In genomic region chr4:172892300-172892699, GRCh38 we compare ENCODE assay signal across 8 cellular contexts.
A peak's percentile ranks its signal among the peaks of the same experiment; 100 is the strongest.
DNase-seq lines count a peak whose midpoint lies in the region; ATAC-seq and TF ChIP-seq lines count a peak whose summit lies in the region.

No MANE protein-coding gene starts in this region.

- no peak overlapping the region for H3K4me3 Mint-ChIP-seq in activated T-helper 17 cell treated with anti-CD3 and anti-CD28 coated beads, Interleukin-2, amount 50 U/mL, for 72 hours

- no peaks in the 10 kb centered on the region for H3K36me3 ChIP-seq in liver (ENCODE audit: control insufficient read depth in 4 of 4, insufficient read depth in 3 of 4, low read depth in 1 of 4, low read length in 3 of 4)

- no peaks in the 10 kb centered on the region for H3K4me1 Mint-ChIP-seq in activated T-helper 17 cell treated with anti-CD3 and anti-CD28 coated beads, Interleukin-2, amount 50 U/mL, for 72 hours

- peaks cover 4% of the 10 kb centered on the region for H3K9me3 Mint-ChIP-seq in activated T-helper 17 cell treated with anti-CD3 and anti-CD28 coated beads, Interleukin-2, amount 50 U/mL, for 72 hours

- no peak overlapping the region for H3K9ac ChIP-seq in liver (ENCODE audit: low read depth in 1 of 2, low read length in 2 of 2)

- H3K27ac ChIP-seq in VCaP (no peak overlapping the region), liver (ENCODE audit: low read depth in 1 of 2, low read length in 2 of 2) (no peak overlapping the region)

- DNase-seq in GF-D8 (lab: John Stamatoyannopoulos, UW) (no peak), activated gamma-delta T cell treated with Interleukin-2 at 50 U/mL for 16 hours (no peak)

- TF ChIP-seq CTCF in GM12875 (IDR thresholded peaks at IDR 0.05; ENCODE audit: borderline replicate concordance, insufficient read depth, low read depth, low read length) (peak; percentile 85), VCaP (conservative IDR thresholded peaks at IDR 0.05) (peak; percentile 82), liver (IDR thresholded peaks at IDR 0.05; ENCODE audit: low read depth, low read length, missing input control) (peak; percentile 40)

- WGBS in liver = 22% methylated on average over 4 of the region's 4 CpGs

- peak; percentile 63 for ATAC-seq in HG03025 (IDR thresholded peaks at IDR 0.05; ENCODE audit: low FRiP score, unreplicated experiment)
- no peak for ATAC-seq in activated T-helper 17 cell treated with anti-CD3 and anti-CD28 coated beads, Interleukin-2, amount 50 U/mL, for 72 hours (replicated peaks)
- no peak for ATAC-seq in GM21723 (IDR thresholded peaks at IDR 0.05; ENCODE audit: unreplicated experiment)

- peak; percentile 58 to 75 for TF ChIP-seq RAD21 in liver (IDR thresholded peaks at IDR 0.05)

- H3K9me3 ChIP-seq in liver (ENCODE audit: control insufficient read depth in 4 of 4, low read length in 3 of 4) = peaks cover 0 to 2% (median 0%) of the 10 kb centered on the region in 4 donors

- no peaks in the 10 kb centered on the region for H3K4me1 ChIP-seq in liver (ENCODE audit: control insufficient read depth in 4 of 4, insufficient read depth in 4 of 4, low read length in 3 of 4)

- no peaks in the 10 kb centered on the region for H3K27me3 ChIP-seq in liver (ENCODE audit: control insufficient read depth in 4 of 4, insufficient read depth in 4 of 4, low read length in 3 of 4)

- no peaks in the 10 kb centered on the region for H3K27me3 Mint-ChIP-seq in activated T-helper 17 cell treated with anti-CD3 and anti-CD28 coated beads, Interleukin-2, amount 50 U/mL, for 72 hours

- H3K27ac Mint-ChIP-seq in activated T-helper 17 cell treated with anti-CD3 and anti-CD28 coated beads, Interleukin-2, amount 50 U/mL, for 72 hours = no peak overlapping the region

- no peaks in the 10 kb centered on the region for H3K36me3 Mint-ChIP-seq in activated T-helper 17 cell treated with anti-CD3 and anti-CD28 coated beads, Interleukin-2, amount 50 U/mL, for 72 hours (ENCODE audit: low read depth)

- H3K4me3 ChIP-seq in GM12875 (ENCODE audit: low read depth, low read length) = no peak overlapping the region
- no peak overlapping the region for H3K4me3 ChIP-seq in liver (ENCODE audit: low read depth in 1 of 3, low read length in 3 of 3)

TF ChIP-seq in liver, 16 proteins besides CTCF, POLR2A, EP300 and RAD21:
- TF ChIP-seq NR2F2 (IDR thresholded peaks at IDR 0.05) (no peak), HNF4A (conservative IDR thresholded peaks at IDR 0.05) (no peak), RXRA (IDR thresholded peaks at IDR 0.05) (no peak), FOXA2 (IDR thresholded peaks at IDR 0.05) (no peak), YY1 (IDR thresholded peaks at IDR 0.05) (no peak), JUND (IDR thresholded peaks at IDR 0.05) (no peak), HNF4G (IDR thresholded peaks at IDR 0.05) (no peak)
- TF ChIP-seq, protein P1, sequence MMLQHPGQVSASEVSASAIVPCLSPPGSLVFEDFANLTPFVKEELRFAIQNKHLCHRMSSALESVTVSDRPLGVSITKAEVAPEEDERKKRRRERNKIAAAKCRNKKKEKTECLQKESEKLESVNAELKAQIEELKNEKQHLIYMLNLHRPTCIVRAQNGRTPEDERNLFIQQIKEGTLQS (IDR thresholded peaks at IDR 0.05) = no peak
- TF ChIP-seq, protein P2, sequence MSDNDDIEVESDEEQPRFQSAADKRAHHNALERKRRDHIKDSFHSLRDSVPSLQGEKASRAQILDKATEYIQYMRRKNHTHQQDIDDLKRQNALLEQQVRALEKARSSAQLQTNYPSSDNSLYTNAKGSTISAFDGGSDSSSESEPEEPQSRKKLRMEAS (IDR thresholded peaks at IDR 0.05) = no peak
- TF ChIP-seq, protein P3, sequence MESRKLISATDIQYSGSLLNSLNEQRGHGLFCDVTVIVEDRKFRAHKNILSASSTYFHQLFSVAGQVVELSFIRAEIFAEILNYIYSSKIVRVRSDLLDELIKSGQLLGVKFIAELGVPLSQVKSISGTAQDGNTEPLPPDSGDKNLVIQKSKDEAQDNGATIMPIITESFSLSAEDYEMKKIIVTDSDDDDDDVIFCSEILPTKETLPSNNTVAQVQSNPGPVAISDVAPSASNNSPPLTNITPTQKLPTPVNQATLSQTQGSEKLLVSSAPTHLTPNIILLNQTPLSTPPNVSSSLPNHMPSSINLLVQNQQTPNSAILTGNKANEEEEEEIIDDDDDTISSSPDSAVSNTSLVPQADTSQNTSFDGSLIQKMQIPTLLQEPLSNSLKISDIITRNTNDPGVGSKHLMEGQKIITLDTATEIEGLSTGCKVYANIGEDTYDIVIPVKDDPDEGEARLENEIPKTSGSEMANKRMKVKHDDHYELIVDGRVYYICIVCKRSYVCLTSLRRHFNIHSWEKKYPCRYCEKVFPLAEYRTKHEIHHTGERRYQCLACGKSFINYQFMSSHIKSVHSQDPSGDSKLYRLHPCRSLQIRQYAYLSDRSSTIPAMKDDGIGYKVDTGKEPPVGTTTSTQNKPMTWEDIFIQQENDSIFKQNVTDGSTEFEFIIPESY (IDR thresholded peaks at IDR 0.05) = no peak
